Comparison of ENCODE assay signal across 8 cellular contexts in the genomic region with DNA sequence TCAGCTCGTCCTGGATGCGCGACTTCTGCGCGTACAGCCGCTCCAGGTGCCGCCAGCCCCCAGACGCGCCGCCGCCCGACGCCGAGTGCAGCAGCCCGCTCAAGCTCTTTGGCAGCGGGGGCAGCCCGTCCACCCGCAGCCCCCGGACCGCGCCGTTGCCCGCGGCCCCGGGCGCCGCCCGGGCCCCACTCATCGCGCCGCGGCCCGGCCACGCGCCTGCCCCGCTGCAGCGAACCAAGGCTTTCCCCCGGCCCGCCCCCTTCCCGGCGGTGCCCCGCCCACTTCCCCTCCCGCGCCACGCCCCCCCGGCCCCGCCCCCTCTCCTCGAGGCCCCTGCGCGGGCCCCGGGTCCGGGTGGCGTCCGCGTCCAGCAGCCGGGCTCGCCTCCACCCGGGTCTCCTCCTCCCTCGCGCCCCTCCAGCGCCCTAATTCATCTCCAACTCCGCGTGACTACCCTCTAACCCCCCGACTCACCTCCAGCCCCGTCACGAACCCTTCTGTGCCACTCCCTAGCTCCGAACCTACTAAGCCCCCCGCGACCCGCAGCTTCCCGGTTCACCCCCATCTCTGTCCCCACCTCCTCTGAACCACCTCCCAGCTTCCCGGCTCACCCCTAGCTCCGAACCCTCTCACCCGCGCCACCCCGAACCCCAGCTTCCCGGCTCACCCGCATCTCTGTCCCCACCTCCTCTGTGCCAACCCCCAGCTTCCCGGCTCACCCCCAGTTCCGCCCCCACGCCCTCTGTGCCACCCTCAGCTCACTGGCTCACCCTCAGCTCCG. TPM values are rescaled to one million over a fixed set of nuclear protein-coding genes. Genes with fewer than 3 reads are reported as not detected.
DNase-seq lines count a peak whose midpoint lies in the region; ATAC-seq, FAIRE-seq and TF ChIP-seq lines count a peak whose summit lies in the region.

Gene FAM89A (minus strand): TSS at position 236 of the 781 bp plus-strand sequence. CDS start 43 bp downstream, at position 193.

- CTCF ChIA-PET in naive thymus-derived CD4-positive, alpha-beta T cell (lab: Charles Lee) = interaction anchor here (0.7 to 0.8 kb wide), 2 partner anchors 61 to 71 kb away, joined by 3 to 8 read pairs; partner anchors contain the start of gene ARV1

- peak; percentile 94 for DNase-seq in GM10266 (ENCODE audit: extremely low spot score)
- peak; percentile 96 for DNase-seq in H7
- DNase-seq in NCI-H774 (lab: John Stamatoyannopoulos, UW) = peak; percentile 41
- DNase-seq in activated T-cell treated with anti-CD3 and anti-CD28 coated beads for 24 hours (ENCODE audit: low read depth) = peak; percentile 65
- DNase-seq in naive thymus-derived CD4-positive, alpha-beta T cell = peak; percentile 44 to 79 (median 70)
- DNase-seq in urothelium cell line (ENCODE audit: low spot score) = no peak

- H3K4me1 ChIP-seq in naive thymus-derived CD4-positive, alpha-beta T cell (ENCODE audit: control insufficient read depth in 2 of 2, insufficient read depth in 2 of 2, low read length in 2 of 2) = peaks cover 10 to 13% of the 10 kb centered on the region in 2 donors

- H3K9me3 ChIP-seq in naive thymus-derived CD4-positive, alpha-beta T cell (ENCODE audit: control insufficient read depth in 2 of 3, low read length in 3 of 3) = no peaks in the 10 kb centered on the region

- peaks cover 27 to 49% (median 36%) of the 10 kb centered on the region in 7 donors for H3K4me1 Mint-ChIP-seq in naive thymus-derived CD4-positive, alpha-beta T cell
- H3K4me1 Mint-ChIP-seq in stimulated activated memory B cell treated with anti-CD40 and anti-IgM and Interleukin-4, amounts not matched to agents 10 μg/mL and 1 μg/mL and 100 μg/mL, for 72 hours = peaks cover 12% of the 10 kb centered on the region

- H3K27me3 Mint-ChIP-seq in naive thymus-derived CD4-positive, alpha-beta T cell = peaks cover 0 to 37% (median 0%) of the 10 kb centered on the region in 5 donors
- H3K27me3 Mint-ChIP-seq in stimulated activated memory B cell treated with anti-CD40 and anti-IgM and Interleukin-4, amounts not matched to agents 10 μg/mL and 1 μg/mL and 100 μg/mL, for 72 hours = peaks cover 6% of the 10 kb centered on the region

- H3K27me3 ChIP-seq in H7 (ENCODE audit: control insufficient read depth, insufficient read depth, low read length) = peaks cover 72% of the 10 kb centered on the region
- no peaks in the 10 kb centered on the region for H3K27me3 ChIP-seq in naive thymus-derived CD4-positive, alpha-beta T cell (ENCODE audit: control insufficient read depth in 2 of 2, insufficient read depth in 2 of 2, low read length in 2 of 2)

- H3K4me3 ChIP-seq in H7 (ENCODE audit: insufficient read depth, low read depth, low read length) = peak within 1 kb of the TSS; percentile 59
- H3K4me3 ChIP-seq in naive thymus-derived CD4-positive, alpha-beta T cell (ENCODE audit: low read length) = peak within 1 kb of the TSS; percentile 67

- no peak for FAIRE-seq in urothelium cell line (lab: Jason Lieb, UNC)

- peaks cover 0 to 6% (median 3%) of the 10 kb centered on the region in 11 donors for H3K9me3 Mint-ChIP-seq in naive thymus-derived CD4-positive, alpha-beta T cell
- H3K9me3 Mint-ChIP-seq in stimulated activated memory B cell treated with anti-CD40 and anti-IgM and Interleukin-4, amounts not matched to agents 10 μg/mL and 1 μg/mL and 100 μg/mL, for 72 hours = peaks cover 6% of the 10 kb centered on the region

- H3K36me3 ChIP-seq in H7 (replicated peaks; ENCODE audit: control insufficient read depth, insufficient read depth, low read length) = no peaks in the 10 kb centered on the region
- H3K36me3 ChIP-seq in naive thymus-derived CD4-positive, alpha-beta T cell (ENCODE audit: control insufficient read depth in 2 of 3, insufficient read depth in 3 of 3, low read length in 3 of 3) = peaks cover 0 to 3% (median 0%) of the 10 kb centered on the region in 3 experiments

- H3K27ac Mint-ChIP-seq in naive thymus-derived CD4-positive, alpha-beta T cell = peak within 1 kb of the TSS in 8 of 9 donors; percentile 36 to 83 (median 69)
- H3K27ac Mint-ChIP-seq in stimulated activated memory B cell treated with anti-CD40 and anti-IgM and Interleukin-4, amounts not matched to agents 10 μg/mL and 1 μg/mL and 100 μg/mL, for 72 hours = peak within 1 kb of the TSS; percentile 69

- H3K27ac ChIP-seq in naive thymus-derived CD4-positive, alpha-beta T cell (ENCODE audit: low read depth, low read length) = peak within 1 kb of the TSS; percentile 63

- intact Hi-C loops in naive thymus-derived CD4-positive, alpha-beta T cell (cut with micrococcal nuclease) = loop anchor here (1.0 to 10.0 kb wide), 9 partner anchors 62 to 565 kb away; partner anchors contain the start of genes C1orf198 (in 2 of the 2), COG2 (in 2 of the 2), EXOC8 (in 2 of the 2) and SPRTN (in 2 of the 2)

- no peak for TF ChIP-seq CTCF in GM10266 (IDR thresholded peaks at IDR 0.05; ENCODE audit: control insufficient read depth, insufficient read depth, low read depth, missing control alignments)

- POLR2A ChIA-PET in naive thymus-derived CD4-positive, alpha-beta T cell (lab: Charles Lee) = interaction anchor here (0.8 to 1.9 kb wide), 6 partner anchors 10 to 397 kb away, joined by 3 to 12 read pairs (median 4); partner anchors contain the start of genes ARV1 and TTC13

- H3K36me3 Mint-ChIP-seq in naive thymus-derived CD4-positive, alpha-beta T cell = peaks cover 0 to 4% (median 0%) of the 10 kb centered on the region in 5 donors
- peaks cover 4% of the 10 kb centered on the region for H3K36me3 Mint-ChIP-seq in stimulated activated memory B cell treated with anti-CD40 and anti-IgM and Interleukin-4, amounts not matched to agents 10 μg/mL and 1 μg/mL and 100 μg/mL, for 72 hours

- peak within 1 kb of the TSS; percentile 81 to 90 (median 82) for H3K4me3 Mint-ChIP-seq in naive thymus-derived CD4-positive, alpha-beta T cell
- H3K4me3 Mint-ChIP-seq in stimulated activated memory B cell treated with anti-CD40 and anti-IgM and Interleukin-4, amounts not matched to agents 10 μg/mL and 1 μg/mL and 100 μg/mL, for 72 hours = peak within 1 kb of the TSS; percentile 89

- peak; percentile 86 for ATAC-seq in esophagus mucosa
- ATAC-seq in naive thymus-derived CD4-positive, alpha-beta T cell = peak; percentile 91
- ATAC-seq in stimulated activated memory B cell treated with anti-CD40 and anti-IgM and Interleukin-4, amounts not matched to agents 10 μg/mL and 1 μg/mL and 100 μg/mL, for 72 hours = peak; percentile 85

RNA-seq across cellular contexts. Expression of gene FAM89A, which starts in this region (rescaled TPM):
- 8.0 and 25.6 TPM in 2 replicates for total RNA-seq in H7 (2014; rRNA removed; shearing (Covaris generic))
- 12.4 TPM for total RNA-seq in esophagus mucosa
- total RNA-seq in naive thymus-derived CD4-positive, alpha-beta T cell = 1 to 10 TPM; 4.5 to 9.0 (median 6.9) TPM
- polyA plus RNA-seq in naive thymus-derived CD4-positive, alpha-beta T cell = 10 to 100 TPM in 1 of 2 donors, 1 to 10 TPM in 1; 9.0 to 12.0 TPM
